ENCODE assay signal across 20 cellular contexts in genomic region chr6:29661071-29661470, GRCh38. TPM values are rescaled to one million over a fixed set of nuclear protein-coding genes. Genes with fewer than 3 reads are reported as not detected.
DNase-seq lines count a peak whose midpoint lies in the region; ATAC-seq and TF ChIP-seq lines count a peak whose summit lies in the region.
"Had no signal": no experiment of that assay in that cellular context is flagged by ENCODE, and none has a peak within 500 bp of the region (broad histone marks: within the 10 kb centered on the region; RNA-seq: fewer than 3 reads in every experiment).

No MANE protein-coding gene starts in this region.

- DNase-seq in cardiac muscle cell (ENCODE audit: low read depth in 1 of 2, low spot score in 1 of 2): no peak
- DNase-seq in Right ventricle myocardium inferior (ENCODE audit: missing footprints): no peak
- DNase-seq in iPS-NIHi11 (ENCODE audit: low spot score): peak; percentile 27
- no peak for DNase-seq in Kasumi-1 (lab: John Stamatoyannopoulos, UW)
- DNase-seq in DMS 273 treated with DMSO at 0.1 percent for 48 hours (lab: John Stamatoyannopoulos, UW): no peak
- no peak for DNase-seq in cardiac septum (ENCODE audit: low spot score)
- DNase-seq in NCI-H82 treated with DMSO at 0.1 percent for 48 hours (lab: John Stamatoyannopoulos, UW; ENCODE audit: unreplicated experiment): no peak
- DNase-seq: 8988T; CD8-positive, alpha-beta memory T cell; DMS79 treated with DMSO at 0.1 percent for 48 hours; GOT3; NCI-H1930; OCI-M1; SJCRH30; SW 1271 had no signal

- H3K27me3 Mint-ChIP-seq in dendritic cell treated with granulocyte-macrophage colony-stimulating factor and Interleukin-4, amounts not matched to agents 40 ng/mL and 50 ng/mL, for 4 days: peaks cover 25% of the 10 kb centered on the region

- H3K4me1 Mint-ChIP-seq in dendritic cell treated with granulocyte-macrophage colony-stimulating factor and Interleukin-4, amounts not matched to agents 40 ng/mL and 50 ng/mL, for 4 days (ENCODE audit: low read depth): peaks cover 17% of the 10 kb centered on the region
- H3K4me1 Mint-ChIP-seq: CD8-positive, alpha-beta memory T cell; IgD-negative memory B cell had no signal

- no peaks in the 10 kb centered on the region for H3K36me3 Mint-ChIP-seq in dendritic cell treated with granulocyte-macrophage colony-stimulating factor and Interleukin-4, amounts not matched to agents 40 ng/mL and 50 ng/mL, for 4 days (ENCODE audit: low read depth)
- H3K36me3 Mint-ChIP-seq: IgD-negative memory B cell had no signal

- intact Hi-C loops in Right ventricle myocardium inferior (cut with DNase I): no loop called here
- intact Hi-C loops in dendritic cell treated with granulocyte-macrophage colony-stimulating factor and Interleukin-4, amounts not matched to agents 40 ng/mL and 50 ng/mL, for 4 days (cut with micrococcal nuclease): no loop called here
- intact Hi-C loops in cardiac septum (cut with DNase I): no loop called here

- peak overlapping the region; percentile 13 for H3K27ac Mint-ChIP-seq in dendritic cell treated with granulocyte-macrophage colony-stimulating factor and Interleukin-4, amounts not matched to agents 40 ng/mL and 50 ng/mL, for 4 days
- H3K27ac Mint-ChIP-seq: CD8-positive, alpha-beta memory T cell; IgD-negative memory B cell had no signal

- peaks cover 26% of the 10 kb centered on the region for H3K4me1 ChIP-seq in cardiac muscle cell (ENCODE audit: low read depth)
- H3K4me1 ChIP-seq: SJCRH30 had no signal

- H3K4me3 ChIP-seq in cardiac muscle cell: no peak overlapping the region
- H3K4me3 ChIP-seq: BLaER1, SJCRH30 had no signal

- H3K27ac ChIP-seq in cardiac muscle cell: peak overlapping the region; percentile 50
- H3K27ac ChIP-seq: BLaER1, SJCRH30 had no signal

- no peaks in the 10 kb centered on the region for H3K36me3 ChIP-seq in cardiac muscle cell
- H3K36me3 ChIP-seq: BLaER1, SJCRH30 had no signal

- TF ChIP-seq CTCF in cardiac muscle cell (IDR thresholded peaks at IDR 0.05; ENCODE audit: low read depth, low read length): no peak

- H3K9me3 ChIP-seq in cardiac muscle cell (ENCODE audit: low read depth): no peaks in the 10 kb centered on the region
- H3K9me3 ChIP-seq: BLaER1, SJCRH30 had no signal

- no peak for ATAC-seq in Right ventricle myocardium inferior

- no peaks in the 10 kb centered on the region for H3K9me3 Mint-ChIP-seq in dendritic cell treated with granulocyte-macrophage colony-stimulating factor and Interleukin-4, amounts not matched to agents 40 ng/mL and 50 ng/mL, for 4 days
- H3K9me3 Mint-ChIP-seq: CD8-positive, alpha-beta memory T cell had no signal

- H3K27me3 ChIP-seq in cardiac muscle cell: no peaks in the 10 kb centered on the region
- H3K27me3 ChIP-seq: BLaER1, SJCRH30 had no signal

- no peak overlapping the region for H3K4me3 Mint-ChIP-seq in dendritic cell treated with granulocyte-macrophage colony-stimulating factor and Interleukin-4, amounts not matched to agents 40 ng/mL and 50 ng/mL, for 4 days
- H3K4me3 Mint-ChIP-seq: CD8-positive, alpha-beta memory T cell; IgD-negative memory B cell had no signal

RNA-seq across cellular contexts. Expression of gene MOG, which starts 4.2 kb away (rescaled TPM):
- total RNA-seq in cardiac muscle cell: 1.3 and 1.8 TPM in 2 replicates
- polyA plus RNA-seq in cardiac muscle cell: 2.4 and 2.9 TPM in 2 replicates
- total RNA-seq in Right ventricle myocardium inferior: 12.6 TPM
- 2.0 TPM for total RNA-seq in cardiac septum
- total RNA-seq: CD8-positive, alpha-beta memory T cell; LHCN-M2; RPMI7951; SJCRH30 had no signal
- polyA plus RNA-seq: CD8-positive, alpha-beta memory T cell; IgD-negative memory B cell had no signal

RNA-seq across cellular contexts. Expression of gene ZFP57, which starts 19.9 kb away (rescaled TPM):
- total RNA-seq in cardiac muscle cell (4.1 and 4.9 TPM in 2 replicates), Right ventricle myocardium inferior (not detected), cardiac septum (not detected)
- polyA plus RNA-seq in cardiac muscle cell: 3.5 and 6.7 TPM in 2 replicates
- total RNA-seq: LHCN-M2, RPMI7951, SJCRH30 had no signal

RNA-seq across cellular contexts. Expression of gene GABBR1, which starts 28.1 kb away (rescaled TPM):
- total RNA-seq in cardiac muscle cell: 50.2 and 101 TPM in 2 replicates
- 67.0 and 113 TPM in 2 replicates for polyA plus RNA-seq in cardiac muscle cell
- 19.0 TPM for total RNA-seq in Right ventricle myocardium inferior
- total RNA-seq in cardiac septum: 29.5 TPM
